ENCODE assay signal across 17 cellular contexts in the genomic region with DNA sequence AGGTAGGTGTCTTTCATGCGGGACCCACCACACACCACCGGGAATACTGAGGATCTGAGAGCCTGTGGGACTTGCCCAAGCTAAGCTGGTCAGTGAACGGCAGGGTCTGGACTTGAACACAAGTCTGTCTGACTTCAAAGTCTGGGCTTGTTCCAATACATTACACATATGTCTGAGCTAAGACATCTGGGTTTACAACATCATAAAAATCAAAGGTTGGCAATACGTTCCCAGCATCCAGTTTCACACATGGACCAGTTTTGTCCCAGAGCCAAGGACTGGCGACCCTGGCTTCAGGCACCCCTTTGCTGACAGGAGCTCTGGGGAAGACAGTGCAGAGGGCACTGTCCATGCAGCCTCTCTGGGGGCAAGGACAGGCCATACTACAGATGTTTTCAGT.
"Had no signal": no experiment of that assay in that cellular context is flagged by ENCODE, and none has a peak within 500 bp of the region (broad histone marks: within the 10 kb centered on the region; RNA-seq: fewer than 3 reads in every experiment).

No MANE protein-coding gene starts in this region.

- H3K27ac Mint-ChIP-seq: activated CD4-positive, alpha-beta T cell treated with anti-CD3 and anti-CD28 coated beads, Interleukin-2, amount 10 ng/mL, durations not matched to agents 7 days and 5 days; activated naive CD8-positive, alpha-beta T cell; dendritic cell treated with granulocyte-macrophage colony-stimulating factor and Interleukin-4, amounts not matched to agents 40 ng/mL and 50 ng/mL, for 4 days; stimulated activated naive CD8-positive, alpha-beta T cell treated with anti-CD3 and anti-CD28 coated beads, Interleukin-15, amount 100 ng/mL, for 72 hours had no signal

- H3K4me1 ChIP-seq: testis had no signal

- H3K36me3 ChIP-seq: brain microvascular endothelial cell, neural progenitor cell, pancreas, sigmoid colon had no signal

- H3K27ac ChIP-seq: brain microvascular endothelial cell, neural progenitor cell, pancreas, sigmoid colon, testis had no signal

- H3K36me3 Mint-ChIP-seq: activated naive CD8-positive, alpha-beta T cell; mesothelial cell of epicardium; neural progenitor cell had no signal

- H3K9me3 Mint-ChIP-seq: dendritic cell treated with granulocyte-macrophage colony-stimulating factor and Interleukin-4, amounts not matched to agents 40 ng/mL and 50 ng/mL, for 4 days; mesothelial cell of epicardium; stimulated activated naive CD8-positive, alpha-beta T cell treated with anti-CD3 and anti-CD28 coated beads, Interleukin-15, amount 100 ng/mL, for 72 hours had no signal

- H3K27me3 Mint-ChIP-seq: activated CD4-positive, alpha-beta T cell treated with anti-CD3 and anti-CD28 coated beads, Interleukin-2, amount 10 ng/mL, durations not matched to agents 7 days and 5 days; activated naive CD8-positive, alpha-beta T cell had no signal

- H3K9me3 ChIP-seq: pancreas, sigmoid colon, testis had no signal

- H3K4me2 ChIP-seq: neural progenitor cell had no signal

- H3K27me3 ChIP-seq: brain microvascular endothelial cell, pancreas, sigmoid colon, testis had no signal

- ATAC-seq: left cardiac atrium; pancreas; stimulated activated naive CD8-positive, alpha-beta T cell treated with anti-CD3 and anti-CD28 coated beads, Interleukin-15, amount 100 ng/mL, for 72 hours had no signal

- H2AFZ ChIP-seq: neural progenitor cell had no signal

- H3K4me3 Mint-ChIP-seq: activated CD4-positive, alpha-beta T cell treated with anti-CD3 and anti-CD28 coated beads, Interleukin-2, amount 10 ng/mL, durations not matched to agents 7 days and 5 days; activated naive CD8-positive, alpha-beta T cell; dendritic cell treated with granulocyte-macrophage colony-stimulating factor and Interleukin-4, amounts not matched to agents 40 ng/mL and 50 ng/mL, for 4 days; mesothelial cell of epicardium; neural progenitor cell; stimulated activated naive CD8-positive, alpha-beta T cell treated with anti-CD3 and anti-CD28 coated beads, Interleukin-15, amount 100 ng/mL, for 72 hours had no signal

- H3K9ac ChIP-seq: neural progenitor cell had no signal

- H3K4me3 ChIP-seq: lung, neural progenitor cell, pancreas, sigmoid colon, testis had no signal

- DNase-seq: activated CD4-positive, alpha-beta T cell treated with anti-CD3 and anti-CD28 coated beads, Interleukin-2, amount 10 ng/mL, durations not matched to agents 7 days and 5 days; activated gamma-delta T cell treated with Interleukin-2 at 50 U/mL for 16 hours; anterior cingulate cortex; brain microvascular endothelial cell; effector memory CD4-positive, alpha-beta T cell; glutamatergic neuron; left cardiac atrium; pancreas; sigmoid colon; stimulated activated CD4-positive, alpha-beta T cell treated with anti-CD3 and anti-CD28 coated beads, Interleukin-1b, Interleukin-23, amount 100 ng/mL, for 48 hours; stimulated activated naive CD8-positive, alpha-beta T cell treated with anti-CD3 and anti-CD28 coated beads, Interleukin-15, amount 100 ng/mL, for 72 hours; testis had no signal
